ENCODE assay signal across 8 cellular contexts in genomic region chr5:95870105-95870672, GRCh38. TPM values are rescaled to one million over a fixed set of nuclear protein-coding genes. Genes with fewer than 3 reads are reported as not detected.
DNase-seq lines count a peak whose midpoint lies in the region; ATAC-seq and TF ChIP-seq lines count a peak whose summit lies in the region.

No MANE protein-coding gene starts in this region.

- peaks cover 41% of the 10 kb centered on the region for H3K4me1 Mint-ChIP-seq in activated CD4-positive, alpha-beta T cell treated with anti-CD3 and anti-CD28 coated beads, Interleukin-2, amount 10 ng/mL, durations not matched to agents 24 days and 14 days

- H3K27ac ChIP-seq in foreskin keratinocyte: peak overlapping the region; percentile 67

- peak overlapping the region; percentile 60 for H3K4me3 Mint-ChIP-seq in activated CD4-positive, alpha-beta T cell treated with anti-CD3 and anti-CD28 coated beads, Interleukin-2, amount 10 ng/mL, durations not matched to agents 24 days and 14 days

- H3K27ac Mint-ChIP-seq in activated CD4-positive, alpha-beta T cell treated with anti-CD3 and anti-CD28 coated beads, Interleukin-2, amount 10 ng/mL, durations not matched to agents 24 days and 14 days: peak overlapping the region; percentile 92

- peaks cover 9% of the 10 kb centered on the region for H3K9me3 Mint-ChIP-seq in activated CD4-positive, alpha-beta T cell treated with anti-CD3 and anti-CD28 coated beads, Interleukin-2, amount 10 ng/mL, durations not matched to agents 24 days and 14 days

- ATAC-seq in GM19372 (IDR thresholded peaks at IDR 0.05; ENCODE audit: low read depth, unreplicated experiment) (peak; percentile 52), HG03103 (IDR thresholded peaks at IDR 0.05; ENCODE audit: low read depth, unreplicated experiment) (peak; percentile 55), foreskin keratinocyte (peak; percentile 89)

- no peak for TF ChIP-seq CTCF in foreskin keratinocyte (conservative IDR thresholded peaks at IDR 0.05)
- no peak for TF ChIP-seq CTCF in GM13977 (IDR thresholded peaks at IDR 0.05; ENCODE audit: extremely low read depth, insufficient read depth, missing control alignments)

- no peaks in the 10 kb centered on the region for H3K27me3 ChIP-seq in foreskin keratinocyte

- in situ Hi-C loops in GM13977 (cut with MboI; ENCODE audit: low pct_unique_long_range_greater_than_20kb, low sequenced_read_pairs, unreplicated experiment): loop anchor here (25.0 kb wide), 1 partner anchor 567 kb away; the partner anchor contains the start of gene PCSK1

- intact Hi-C loops in activated CD4-positive, alpha-beta T cell treated with anti-CD3 and anti-CD28 coated beads, Interleukin-2, amount 10 ng/mL, durations not matched to agents 24 days and 14 days (cut with micrococcal nuclease): loop anchor here (1.0 to 5.0 kb wide), 11 partner anchors 11 to 792 kb away; partner anchors contain the start of gene CAST

- peaks cover 15% of the 10 kb centered on the region for H3K4me1 ChIP-seq in foreskin keratinocyte

- H3K36me3 Mint-ChIP-seq in activated CD4-positive, alpha-beta T cell treated with anti-CD3 and anti-CD28 coated beads, Interleukin-2, amount 10 ng/mL, durations not matched to agents 24 days and 14 days (ENCODE audit: low read depth): peaks cover 2% of the 10 kb centered on the region

- H3K27me3 Mint-ChIP-seq in activated CD4-positive, alpha-beta T cell treated with anti-CD3 and anti-CD28 coated beads, Interleukin-2, amount 10 ng/mL, durations not matched to agents 24 days and 14 days: no peaks in the 10 kb centered on the region

- DNase-seq in activated CD4-positive, alpha-beta T cell treated with anti-CD3 and anti-CD28 coated beads, Interleukin-2, amount 10 ng/mL, durations not matched to agents 24 days and 14 days: peak; percentile 80
- DNase-seq in foreskin keratinocyte (peak; percentile 78 to 86), GM13977 (ENCODE audit: low spot score) (no peak), NAMALWA (ENCODE audit: low spot score) (no peak), activated gamma-delta T cell treated with Interleukin-2 at 50 U/mL for 16 hours (no peak)
- DNase-seq in stimulated activated CD8-positive, alpha-beta memory T cell treated with anti-CD3 and anti-CD28 coated beads, Interleukin-15, amount 100 ng/mL, for 48 hours (ENCODE audit: low read depth in 2 of 2): peak; percentile 57 to 62

RNA-seq across cellular contexts. Expression of gene GLRX, which starts 47.7 kb away (rescaled TPM):
- 13.5 and 17.3 TPM in 2 replicates for total RNA-seq in activated CD4-positive, alpha-beta T cell treated with anti-CD3 and anti-CD28 coated beads, Interleukin-2, amount 10 ng/mL, durations not matched to agents 24 days and 14 days
- 1.8 and 4.2 TPM in 2 replicates for total RNA-seq in foreskin keratinocyte
- 3.6 and 6.4 TPM in 2 replicates for polyA plus RNA-seq in foreskin keratinocyte

Comparison
In these comparisons a context has a peak if more than half of its experiments do, and no peak if none do; other contexts are left out.
1. DNase-seq: peak in activated CD4-positive, alpha-beta T cell treated with anti-CD3 and anti-CD28 coated beads, Interleukin-2, amount 10 ng/mL, durations not matched to agents 24 days and 14 days (single experiment), foreskin keratinocyte (2 of 2) and stimulated activated CD8-positive, alpha-beta memory T cell treated with anti-CD3 and anti-CD28 coated beads, Interleukin-15, amount 100 ng/mL, for 48 hours (2 of 2); none in GM13977 (single experiment), NAMALWA (single experiment) and activated gamma-delta T cell treated with Interleukin-2 at 50 U/mL for 16 hours (single experiment).
2. Peak in every context shown above with its lines, with median percentiles within 50 percentile points of each other: ATAC-seq.